ENCODE assay signal across 19 cellular contexts in the genomic region with DNA sequence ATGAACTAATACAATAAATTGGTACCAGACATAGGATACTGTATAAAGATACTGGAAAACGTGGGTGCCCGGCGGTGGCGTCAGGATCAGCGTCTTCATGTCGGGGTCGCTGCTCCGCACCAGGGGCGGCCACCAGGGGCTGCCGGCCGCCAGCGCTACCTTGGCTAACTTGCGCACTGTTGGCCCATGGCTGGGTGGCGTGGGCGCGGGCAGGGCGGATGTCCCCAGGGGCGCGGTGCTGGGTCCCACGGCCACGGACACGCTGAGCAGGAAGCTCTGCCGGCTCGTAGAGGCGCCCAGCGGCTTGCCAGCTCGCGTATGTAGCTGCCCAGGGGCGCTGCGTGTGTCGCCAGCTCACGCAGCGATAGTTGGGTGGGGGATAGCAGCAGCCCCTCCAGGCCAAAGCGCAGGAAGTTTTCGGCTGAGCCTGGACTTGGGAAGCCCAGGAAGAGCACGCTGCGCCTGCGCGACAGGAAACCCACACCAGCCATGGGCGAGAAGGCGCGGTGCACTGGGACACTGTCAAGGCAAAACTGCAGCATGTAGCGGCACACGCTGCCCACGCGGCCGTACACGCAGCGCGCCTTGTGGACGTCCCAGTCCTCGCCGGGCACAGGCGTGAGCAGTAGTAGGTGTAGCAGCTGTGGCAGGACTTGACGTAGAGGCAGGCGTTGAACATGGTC.
DNase-seq lines count a peak whose midpoint lies in the region; ATAC-seq, FAIRE-seq and TF ChIP-seq lines count a peak whose summit lies in the region.
"Had no signal": no experiment of that assay in that cellular context is flagged by ENCODE, and none has a peak within 500 bp of the region (broad histone marks: within the 10 kb centered on the region; RNA-seq: fewer than 3 reads in every experiment).

No MANE protein-coding gene starts in this region.

- no peak overlapping the region for H3K27ac Mint-ChIP-seq in CD14-positive monocyte
- H3K27ac Mint-ChIP-seq in GM23338, result no peak overlapping the region
- H3K27ac Mint-ChIP-seq: B cell; CD4-positive, alpha-beta memory T cell; HFFc6 had no signal

- H3K27me3 ChIP-seq in GM23338 (ENCODE audit: insufficient read depth) (peaks cover 5% of the 10 kb centered on the region; the same call in 1 of the 2 replicates), upper lobe of right lung (no peaks in the 10 kb centered on the region), tibial artery (peaks cover 0 to 27% of the 10 kb centered on the region in 2 donors), gastrocnemius medialis (no peaks in the 10 kb centered on the region)
- H3K27me3 ChIP-seq: BLaER1 had no signal

- H3K9me3 Mint-ChIP-seq in CD14-positive monocyte (peaks cover 16 to 38% (median 26%) of the 10 kb centered on the region in 7 donors), GM23338 (no peaks in the 10 kb centered on the region; the same call in 2 of the 3 replicates)
- H3K9me3 Mint-ChIP-seq: CD4-positive, alpha-beta memory T cell had no signal

- H3F3A ChIP-seq in GM23338 (replicated peaks; ENCODE audit: low read depth), result no peaks in the 10 kb centered on the region

- no peaks in the 10 kb centered on the region for H3K36me3 ChIP-seq in GM23338 (ENCODE audit: insufficient read depth)
- no peaks in the 10 kb centered on the region for H3K36me3 ChIP-seq in kidney (ENCODE audit: control insufficient read depth in 1 of 2, insufficient read depth in 2 of 2, low read length in 2 of 2)
- H3K36me3 ChIP-seq in upper lobe of right lung, result no peaks in the 10 kb centered on the region
- H3K36me3 ChIP-seq in tibial artery, result no peaks in the 10 kb centered on the region
- no peaks in the 10 kb centered on the region for H3K36me3 ChIP-seq in gastrocnemius medialis
- H3K36me3 ChIP-seq: BLaER1, HAP-1 had no signal

- no peak overlapping the region for H3K4me2 ChIP-seq in GM23338
- H3K4me2 ChIP-seq: BLaER1 had no signal

- H3K27ac ChIP-seq in GM23338 (ENCODE audit: low read depth), result no peak overlapping the region
- no peak overlapping the region for H3K27ac ChIP-seq in kidney (ENCODE audit: low read depth in 2 of 2, low read length in 2 of 2)
- no peak overlapping the region for H3K27ac ChIP-seq in upper lobe of right lung
- H3K27ac ChIP-seq in tibial artery, result no peak overlapping the region
- H3K27ac ChIP-seq in gastrocnemius medialis, result no peak overlapping the region
- H3K27ac ChIP-seq: BLaER1, GM23248 had no signal

- no peaks in the 10 kb centered on the region for H3K36me3 Mint-ChIP-seq in CD14-positive monocyte
- no peaks in the 10 kb centered on the region; the same call in 2 of the 3 replicates for H3K36me3 Mint-ChIP-seq in GM23338 (ENCODE audit: low read depth)
- H3K36me3 Mint-ChIP-seq: CD4-positive, alpha-beta memory T cell had no signal

- no peaks in the 10 kb centered on the region for H3K4me1 Mint-ChIP-seq in CD14-positive monocyte
- H3K4me1 Mint-ChIP-seq in GM23338, result no peaks in the 10 kb centered on the region
- H3K4me1 Mint-ChIP-seq: B cell; CD4-positive, alpha-beta memory T cell had no signal

- H3K4me3 Mint-ChIP-seq in CD14-positive monocyte, result no peak overlapping the region
- no peak overlapping the region for H3K4me3 Mint-ChIP-seq in GM23338
- H3K4me3 Mint-ChIP-seq: B cell; CD4-positive, alpha-beta memory T cell; HFFc6 had no signal

- no peak overlapping the region for H2AFZ ChIP-seq in GM23338
- H2AFZ ChIP-seq: GM23248 had no signal

- H3K4me3 ChIP-seq in GM23338, result no peak overlapping the region
- H3K4me3 ChIP-seq in kidney (ENCODE audit: low read length in 2 of 2), result no peak overlapping the region
- H3K4me3 ChIP-seq in upper lobe of right lung, result no peak overlapping the region
- H3K4me3 ChIP-seq in tibial artery, result no peak overlapping the region
- no peak overlapping the region for H3K4me3 ChIP-seq in gastrocnemius medialis
- H3K4me3 ChIP-seq: BLaER1, GM23248, HAP-1 had no signal

- ATAC-seq in GM23338, result no peak
- peak; percentile 5 for ATAC-seq in upper lobe of right lung
- ATAC-seq in gastrocnemius medialis, result no peak

- no peak for FAIRE-seq in kidney (lab: Jason Lieb, UNC)
- FAIRE-seq: GM12892 had no signal

- H3K4me1 ChIP-seq in GM23338 (ENCODE audit: insufficient read depth), result no peaks in the 10 kb centered on the region
- no peaks in the 10 kb centered on the region for H3K4me1 ChIP-seq in kidney (ENCODE audit: control insufficient read depth in 1 of 2, insufficient read depth in 1 of 2, low read depth in 1 of 2, low read length in 2 of 2)
- H3K4me1 ChIP-seq in upper lobe of right lung, result no peaks in the 10 kb centered on the region
- H3K4me1 ChIP-seq in tibial artery, result peaks cover 0 to 5% (median 0%) of the 10 kb centered on the region in 4 donors
- H3K4me1 ChIP-seq in gastrocnemius medialis, result no peaks in the 10 kb centered on the region
- H3K4me1 ChIP-seq: HAP-1 had no signal

- DNase-seq in CD14-positive monocyte (ENCODE audit: low spot score), result peak; percentile 21
- DNase-seq in GM23338 (ENCODE audit: low spot score), result peak; percentile 12
- DNase-seq in kidney, result peak; percentile 71
- peak; percentile 56 for DNase-seq in upper lobe of right lung
- DNase-seq in tibial artery, result no peak
- no peak for DNase-seq in gastrocnemius medialis
- DNase-seq in NCI-H1436 (lab: John Stamatoyannopoulos, UW), result no peak
- DNase-seq: Calu3; CD4-positive, alpha-beta memory T cell; COR-L47; DMS53; DMS79 treated with DMSO at 0.1 percent for 48 hours; GF-D8; GM23248; HFFc6 had no signal

- no peaks in the 10 kb centered on the region for H3K9me3 ChIP-seq in kidney (ENCODE audit: control insufficient read depth in 1 of 2, low read length in 2 of 2)
- no peaks in the 10 kb centered on the region for H3K9me3 ChIP-seq in upper lobe of right lung
- no peaks in the 10 kb centered on the region for H3K9me3 ChIP-seq in tibial artery
- no peaks in the 10 kb centered on the region for H3K9me3 ChIP-seq in gastrocnemius medialis
- H3K9me3 ChIP-seq: HAP-1 had no signal

- H4K20me1 ChIP-seq in GM23338 (replicated peaks; ENCODE audit: insufficient read depth), result no peaks in the 10 kb centered on the region
- H4K20me1 ChIP-seq: BLaER1 had no signal

- intact Hi-C loops in CD14-positive monocyte (cut with micrococcal nuclease), result no loop called here
- intact Hi-C loops in kidney (cut with DNase I), result no loop called here
- intact Hi-C loops in upper lobe of right lung (cut with DNase I), result no loop called here
- intact Hi-C loops in tibial artery (cut with DNase I; ENCODE audit: low total_unique reads), result no loop called here
- intact Hi-C loops in gastrocnemius medialis (cut with DNase I; ENCODE audit: low total_unique reads), result no loop called here

- TF ChIP-seq CTCF in CD14-positive monocyte (IDR thresholded peaks at IDR 0.05) (no peak), GM23338 (conservative IDR thresholded peaks at IDR 0.05; ENCODE audit: low read depth in 2 of 2) (peak; percentile 16 to 25; a peak in 2 of 4 replicates), kidney (IDR thresholded peaks at IDR 0.05; ENCODE audit: borderline replicate concordance, extremely low read depth, insufficient read depth) (no peak), upper lobe of right lung (IDR thresholded peaks at IDR 0.05) (no peak), tibial artery (IDR thresholded peaks at IDR 0.05) (no peak), gastrocnemius medialis (IDR thresholded peaks at IDR 0.05 in 4 of 5, conservative IDR thresholded peaks at IDR 0.05 in 1 of 5) (no peak)

- in situ Hi-C loops in gastrocnemius medialis (cut with MboI; ENCODE audit: low sequenced_read_pairs in 4 of 4), result no loop called here

- TF ChIP-seq POLR2A in gastrocnemius medialis (IDR thresholded peaks at IDR 0.05), result no peak

- H3K27me3 Mint-ChIP-seq in CD14-positive monocyte (ENCODE audit: low read depth in 3 of 3), result peaks cover 0 to 10% (median 2%) of the 10 kb centered on the region in 3 donors
- peaks cover 7% of the 10 kb centered on the region for H3K27me3 Mint-ChIP-seq in GM23338 (ENCODE audit: insufficient read depth, low read depth, poor library complexity)
- H3K27me3 Mint-ChIP-seq: B cell had no signal

- H3K79me2 ChIP-seq in GM23338 (replicated peaks; ENCODE audit: insufficient read depth), result no peaks in the 10 kb centered on the region

- no peaks in the 10 kb centered on the region for H3K9me2 ChIP-seq in GM23338 (ENCODE audit: insufficient read depth)

- no peak overlapping the region for H3K9ac ChIP-seq in kidney (ENCODE audit: low read length in 2 of 2)
- H3K9ac ChIP-seq: BLaER1, GM23248 had no signal

TF ChIP-seq in GM23338, 12 proteins besides CTCF, POLR2A, EP300 and RAD21 (continues in another document):
- no peak for TF ChIP-seq POLR2AphosphoS5 (IDR thresholded peaks at IDR 0.05; ENCODE audit: low read depth)
- no peak for TF ChIP-seq NANOG (IDR thresholded peaks at IDR 0.05; ENCODE audit: borderline replicate concordance)
- no peak for TF ChIP-seq EZH2 (IDR thresholded peaks at IDR 0.05; ENCODE audit: low read depth, unreplicated experiment)

Comparison
In these comparisons a context has a peak if more than half of its experiments do, and no peak if none do; other contexts are left out.
1. DNase-seq: peak in CD14-positive monocyte (single experiment), GM23338 (single experiment), kidney (single experiment) and upper lobe of right lung (single experiment); none in tibial artery (0 of 2), gastrocnemius medialis (0 of 2) and NCI-H1436 (single experiment).
2. CTCF ChIP-seq: peak in GM23338 (2 of 2); none in CD14-positive monocyte (single experiment), kidney (single experiment), upper lobe of right lung (single experiment), tibial artery (0 of 2) and gastrocnemius medialis (0 of 5).